Comparison of ENCODE assay signal across 8 cellular contexts in genomic region chr2:199956062-199956380, GRCh38. TPM values are rescaled to one million over a fixed set of nuclear protein-coding genes. Genes with fewer than 3 reads are reported as not detected.
DNase-seq lines count a peak whose midpoint lies in the region; ATAC-seq and TF ChIP-seq lines count a peak whose summit lies in the region.

No MANE protein-coding gene starts in this region.

- DNase-seq in BJ (ENCODE audit: low read depth) = no peak
- no peak for DNase-seq in brain microvascular endothelial cell
- DNase-seq in mucosa of descending colon = no peak
- DNase-seq in T-helper 9 cell = no peak
- no peak for DNase-seq in stimulated activated CD4-positive, alpha-beta T cell treated with anti-CD3 and anti-CD28 coated beads, Interleukin-4, amount 100 ng/mL, for 24 hours
- DNase-seq in NCI-H1105 (lab: John Stamatoyannopoulos, UW) = no peak

- H3K4me3 ChIP-seq in BJ (ENCODE audit: low read depth, low read length) (peak overlapping the region; percentile 81), brain microvascular endothelial cell (ENCODE audit: low read depth, low read length) (peak overlapping the region; percentile 94), mucosa of descending colon (peak overlapping the region; percentile 78)

- in situ Hi-C loops in brain microvascular endothelial cell (cut with HindIII; ENCODE audit: low pct_ligation_motif_present, low sequenced_read_pairs) = no loop called here

- intact Hi-C loops in mucosa of descending colon (cut with DNase I, micrococcal nuclease) = no loop called here

- no peaks in the 10 kb centered on the region for H3K9me3 ChIP-seq in mucosa of descending colon

- peak overlapping the region; percentile 91 for H3K27ac ChIP-seq in brain microvascular endothelial cell

- H3K36me3 ChIP-seq in BJ (ENCODE audit: control insufficient read depth, insufficient read depth, low read length) = peaks cover 3% of the 10 kb centered on the region
- peaks cover 14% of the 10 kb centered on the region for H3K36me3 ChIP-seq in brain microvascular endothelial cell (replicated peaks)
- no peaks in the 10 kb centered on the region for H3K36me3 ChIP-seq in mucosa of descending colon (ENCODE audit: low read depth)

- no peaks in the 10 kb centered on the region for H3K27me3 ChIP-seq in BJ (ENCODE audit: control insufficient read depth, insufficient read depth, low read length)
- H3K27me3 ChIP-seq in brain microvascular endothelial cell (replicated peaks) = no peaks in the 10 kb centered on the region

- H3K4me1 ChIP-seq in mucosa of descending colon (ENCODE audit: low read depth) = peaks cover 20% of the 10 kb centered on the region

- no peak for TF ChIP-seq CTCF in BJ (IDR thresholded peaks at IDR 0.05; ENCODE audit: insufficient read depth, low read depth, low read length)
- no peak for TF ChIP-seq CTCF in brain microvascular endothelial cell (IDR thresholded peaks at IDR 0.05; ENCODE audit: low read depth, low read length, missing control alignments)
- TF ChIP-seq CTCF in mucosa of descending colon (IDR thresholded peaks at IDR 0.05) = no peak

- peak; percentile 1 for ATAC-seq in HG02884 (IDR thresholded peaks at IDR 0.05; ENCODE audit: unreplicated experiment)
- ATAC-seq in mucosa of descending colon = peak; percentile 1
- ATAC-seq in HG03521 (IDR thresholded peaks at IDR 0.05; ENCODE audit: unreplicated experiment) = no peak

- CTCF ChIA-PET in BJ (lab: Yijun Ruan, JAX) = interaction anchor here (1.4 kb wide), 1 partner anchor 18 kb away, joined by 3 read pairs; no protein-coding TSS in a partner anchor

- POLR2A ChIA-PET in BJ (lab: Charles Lee) = no interaction called here

RNA-seq across cellular contexts. Expression of gene MAIP1, which starts 0.6 kb away (rescaled TPM):
- polyA plus RNA-seq in BJ (2011; rRNA removed) = 11.3 and 14.0 TPM in 2 replicates
- 4.5 and 6.4 TPM in 2 replicates for polyA minus RNA-seq in BJ (2011; rRNA and poly(A)+ RNA removed)
- 10 to 100 TPM; 18.1 to 26.6 (median 22.9) TPM for total RNA-seq in mucosa of descending colon

RNA-seq across cellular contexts. Expression of gene TYW5, which starts 0.7 kb away (rescaled TPM):
- 2.9 and 4.8 TPM in 2 replicates for polyA plus RNA-seq in BJ (2011; rRNA removed)
- polyA minus RNA-seq in BJ (2011; rRNA and poly(A)+ RNA removed) = 2.4 and 2.5 TPM in 2 replicates
- total RNA-seq in mucosa of descending colon = 10 to 100 TPM in 1 of 3 donors, 1 to 10 TPM in 2; 6.6 to 10.9 (median 7.2) TPM

RNA-seq across cellular contexts. Expression of gene C2orf69, which starts 44.9 kb away (rescaled TPM):
- 2.0 and 4.0 TPM in 2 replicates for polyA plus RNA-seq in BJ (2011; rRNA removed)
- 1.2 and 1.9 TPM in 2 replicates for polyA minus RNA-seq in BJ (2011; rRNA and poly(A)+ RNA removed)
- total RNA-seq in mucosa of descending colon = 10 to 100 TPM; 10.3 to 13.8 (median 13.5) TPM
